Comparison of ENCODE assay signal across 10 cellular contexts in genomic region chr7:74051629-74052410, GRCh38. TPM values are rescaled to one million over a fixed set of nuclear protein-coding genes. Genes with fewer than 3 reads are reported as not detected.
A peak's percentile ranks its signal among the peaks of the same experiment; 100 is the strongest.
DNase-seq lines count a peak whose midpoint lies in the region; ATAC-seq and TF ChIP-seq lines count a peak whose summit lies in the region.
"Had no signal": no experiment of that assay in that cellular context is flagged by ENCODE, and none has a peak within 500 bp of the region (broad histone marks: within the 10 kb centered on the region; RNA-seq: fewer than 3 reads in every experiment).

No MANE protein-coding gene starts in this region.

- peak; percentile 39 for DNase-seq in DND-41
- peak; percentile 81 for DNase-seq in HuH-7 (ENCODE audit: low spot score)
- DNase-seq in lower lobe of right lung = peak; percentile 54
- no peak for DNase-seq in GM23248
- no peak for DNase-seq in NCI-H1694 (lab: John Stamatoyannopoulos, UW)
- DNase-seq in osteocyte (ENCODE audit: extremely low spot score, unreplicated experiment) = no peak
- DNase-seq: activated T-cell treated with anti-CD3 and anti-CD28 coated beads, Interleukin-2, amount 50 U/mL, for 24 hours had no signal

- H3K27me3 ChIP-seq in DND-41 (ENCODE audit: insufficient read depth, low read length, poor library complexity) = peaks cover 5% of the 10 kb centered on the region
- no peaks in the 10 kb centered on the region for H3K27me3 ChIP-seq in lower lobe of right lung (ENCODE audit: low read depth)
- H3K27me3 ChIP-seq in GM23248 (replicated peaks; ENCODE audit: insufficient read depth) = no peaks in the 10 kb centered on the region

- H2AFZ ChIP-seq in DND-41 (ENCODE audit: low read depth, low read length) = no peak overlapping the region
- no peak overlapping the region for H2AFZ ChIP-seq in GM23248

- WGBS in GM23248 (ENCODE audit: low coverage in 1 of 2, low lambda C conversion rate in 2 of 2, missing lambda C conversion rate in 2 of 2), 2 experiments = 66 to 73% methylated on average over 16 of the region's 16 CpGs

- in situ Hi-C loops in GM23248 (cut with MboI) = no loop called here

- H3K36me3 ChIP-seq in DND-41 (ENCODE audit: insufficient read depth, low read length) (no peaks in the 10 kb centered on the region), lower lobe of right lung (peaks cover 64% of the 10 kb centered on the region), GM23248 (ENCODE audit: low read depth) (no peaks in the 10 kb centered on the region)

- peak; percentile 54; the same call in 2 of the 3 replicates for ATAC-seq in DND-41 (ENCODE audit: insufficient read depth, low read depth)
- ATAC-seq in lower lobe of right lung = peak; percentile 37 to 50
- no peak for ATAC-seq in HG02884 (IDR thresholded peaks at IDR 0.05; ENCODE audit: unreplicated experiment)

- no peaks in the 10 kb centered on the region for H3K79me2 ChIP-seq in DND-41 (ENCODE audit: insufficient read depth, low read length)
- H3K79me2 ChIP-seq in GM23248 (ENCODE audit: insufficient read depth) = no peaks in the 10 kb centered on the region

- H3K27ac Mint-ChIP-seq in osteocyte (ENCODE audit: unreplicated experiment) = no peak overlapping the region
- H3K27ac Mint-ChIP-seq: activated T-cell treated with anti-CD3 and anti-CD28 coated beads, Interleukin-2, amount 50 U/mL, for 24 hours had no signal

- no peak overlapping the region for H3K27ac ChIP-seq in DND-41 (ENCODE audit: low read length)
- no peak overlapping the region for H3K27ac ChIP-seq in VCaP
- H3K27ac ChIP-seq in lower lobe of right lung = peak overlapping the region; percentile 18
- H3K27ac ChIP-seq in GM23248 = no peak overlapping the region

- H3K4me3 ChIP-seq in DND-41 (ENCODE audit: low read depth in 1 of 2, low read length in 2 of 2) = no peak overlapping the region
- no peak overlapping the region for H3K4me3 ChIP-seq in lower lobe of right lung
- H3K4me3 ChIP-seq in GM23248 = no peak overlapping the region
- H3K4me3 ChIP-seq: lung had no signal

- H3K36me3 Mint-ChIP-seq in osteocyte (ENCODE audit: unreplicated experiment) = no peaks in the 10 kb centered on the region

- H3K4me1 ChIP-seq in DND-41 (ENCODE audit: insufficient read depth, low read length) (no peaks in the 10 kb centered on the region), lower lobe of right lung (peaks cover 6% of the 10 kb centered on the region), GM23248 (ENCODE audit: insufficient read depth) (no peaks in the 10 kb centered on the region)

- no peak overlapping the region for H3K4me2 ChIP-seq in DND-41 (ENCODE audit: insufficient read depth, low read length)
- no peak overlapping the region for H3K4me2 ChIP-seq in GM23248 (ENCODE audit: unreplicated experiment)

- no peaks in the 10 kb centered on the region for H3K9me3 Mint-ChIP-seq in osteocyte (ENCODE audit: unreplicated experiment)
- H3K9me3 Mint-ChIP-seq: activated T-cell treated with anti-CD3 and anti-CD28 coated beads, Interleukin-2, amount 50 U/mL, for 24 hours had no signal

- peak; percentile 46 for TF ChIP-seq CTCF in DND-41 (IDR thresholded peaks at IDR 0.05; ENCODE audit: borderline replicate concordance, extremely low read depth, low read length, poor library complexity, severe bottlenecking)
- peak; percentile 73 for TF ChIP-seq CTCF in VCaP (conservative IDR thresholded peaks at IDR 0.05)
- TF ChIP-seq CTCF in lower lobe of right lung (IDR thresholded peaks at IDR 0.05) = no peak
- TF ChIP-seq CTCF in osteocyte (IDR thresholded peaks at IDR 0.05) = no peak

- no peak overlapping the region for H3K4me3 Mint-ChIP-seq in osteocyte (ENCODE audit: unreplicated experiment)
- H3K4me3 Mint-ChIP-seq: activated T-cell treated with anti-CD3 and anti-CD28 coated beads, Interleukin-2, amount 50 U/mL, for 24 hours had no signal

- no peak overlapping the region for H3K9ac ChIP-seq in DND-41 (ENCODE audit: low read depth, low read length)
- no peak overlapping the region for H3K9ac ChIP-seq in GM23248

- intact Hi-C loops in lower lobe of right lung (cut with DNase I) = no loop called here

- no peaks in the 10 kb centered on the region for H3F3A ChIP-seq in GM23248 (ENCODE audit: insufficient read depth)

- peaks cover 27% of the 10 kb centered on the region for H3K27me3 Mint-ChIP-seq in osteocyte (ENCODE audit: unreplicated experiment)
- H3K27me3 Mint-ChIP-seq: activated T-cell treated with anti-CD3 and anti-CD28 coated beads, Interleukin-2, amount 50 U/mL, for 24 hours had no signal

- H3K4me1 Mint-ChIP-seq in osteocyte (ENCODE audit: unreplicated experiment) = peaks cover 13% of the 10 kb centered on the region

- H3K9me2 ChIP-seq in GM23248 (ENCODE audit: insufficient read depth) = no peaks in the 10 kb centered on the region

- no peaks in the 10 kb centered on the region for H4K20me1 ChIP-seq in DND-41 (ENCODE audit: insufficient read depth, low read length)
- H4K20me1 ChIP-seq in GM23248 (ENCODE audit: insufficient read depth) = no peaks in the 10 kb centered on the region

- no peaks in the 10 kb centered on the region for H3K9me3 ChIP-seq in DND-41 (ENCODE audit: insufficient read depth, low read length, severe bottlenecking)
- no peaks in the 10 kb centered on the region for H3K9me3 ChIP-seq in lower lobe of right lung
- no peaks in the 10 kb centered on the region for H3K9me3 ChIP-seq in GM23248 (ENCODE audit: low read depth)

RNA-seq across cellular contexts. Expression of gene ELN, which starts 23.8 kb away (rescaled TPM):
- total RNA-seq in lower lobe of right lung (83.3 TPM), osteocyte (13.3 and 13.5 TPM in 2 replicates)
- total RNA-seq in GM23248 (2014; rRNA removed; shearing (Covaris generic)) = 698 and 974 TPM in 2 replicates
- 539 and 568 TPM in 2 replicates for polyA plus RNA-seq in GM23248 (2016; fragmentation: Nextera tagmentation; extraction: Ambion mirVana)

RNA-seq across cellular contexts. Expression of gene LIMK1, which starts 31.8 kb away (rescaled TPM):
- total RNA-seq in lower lobe of right lung = 48.6 TPM
- 30.0 and 37.3 TPM in 2 replicates for total RNA-seq in GM23248 (2014; rRNA removed; shearing (Covaris generic))
- 3.9 TPM in 2 replicates for polyA plus RNA-seq in GM23248 (2016; fragmentation: Nextera tagmentation; extraction: Ambion mirVana)
- 19.8 and 20.3 TPM in 2 replicates for total RNA-seq in osteocyte

Comparison
In these comparisons a context has a peak if more than half of its experiments do, and no peak if none do; other contexts are left out.
1. DNase-seq: peak in DND-41 (single experiment), HuH-7 (single experiment) and lower lobe of right lung (single experiment); none in GM23248 (single experiment), NCI-H1694 (single experiment) and osteocyte (single experiment).
2. CTCF ChIP-seq: peak in DND-41 (single experiment) and VCaP (single experiment); none in lower lobe of right lung (single experiment) and osteocyte (single experiment).